In genomic region chr18:63292844-63293683, GRCh38 we compare ENCODE assay signal across 9 cellular contexts. TPM values are rescaled to one million over a fixed set of nuclear protein-coding genes. Genes with fewer than 3 reads are reported as not detected.
DNase-seq lines count a peak whose midpoint lies in the region; ATAC-seq and TF ChIP-seq lines count a peak whose summit lies in the region.
"Had no signal": no experiment of that assay in that cellular context is flagged by ENCODE, and none has a peak within 500 bp of the region (broad histone marks: within the 10 kb centered on the region; RNA-seq: fewer than 3 reads in every experiment).

No MANE protein-coding gene starts in this region.

- H3K9me3 Mint-ChIP-seq in activated T-helper 1 cell treated with anti-CD3 and anti-CD28 coated beads, Interleukin-12 subunit alpha, Interleukin-12 subunit beta, Interleukin-2, Interleukin-4 antibody, amounts not matched to agents 30 ng/mL and 10 ng/mL and 1 ng/mL, durations not matched to agents 14 hours and 24 hours and 36 hours, result no peaks in the 10 kb centered on the region
- no peaks in the 10 kb centered on the region for H3K9me3 Mint-ChIP-seq in Caco-2 (ENCODE audit: unreplicated experiment)

- DNase-seq in Right ventricle myocardium superior, result peak; percentile 38
- DNase-seq in left ventricle myocardium superior, result no peak
- DNase-seq in activated T-helper 1 cell treated with anti-CD3 and anti-CD28 coated beads, Interleukin-12 subunit alpha, Interleukin-12 subunit beta, Interleukin-2, Interleukin-4 antibody, amounts not matched to agents 30 ng/mL and 10 ng/mL and 1 ng/mL, durations not matched to agents 14 hours and 24 hours and 36 hours (ENCODE audit: low spot score), result no peak
- DNase-seq in COLO668 (lab: John Stamatoyannopoulos, UW; ENCODE audit: unreplicated experiment), result no peak
- no peak for DNase-seq in Caco-2
- DNase-seq in SW 1271 (lab: John Stamatoyannopoulos, UW), result no peak

- H3K4me3 Mint-ChIP-seq in activated T-helper 1 cell treated with anti-CD3 and anti-CD28 coated beads, Interleukin-12 subunit alpha, Interleukin-12 subunit beta, Interleukin-2, Interleukin-4 antibody, amounts not matched to agents 30 ng/mL and 10 ng/mL and 1 ng/mL, durations not matched to agents 14 hours and 24 hours and 36 hours, result peak overlapping the region; percentile 46
- no peak overlapping the region for H3K4me3 Mint-ChIP-seq in Caco-2 (ENCODE audit: unreplicated experiment)

- H3K4me3 ChIP-seq in thymus (ENCODE audit: low read length) (no peak overlapping the region), Caco-2 (ENCODE audit: low read depth, low read length) (no peak overlapping the region)

- no peaks in the 10 kb centered on the region for H3K9me3 ChIP-seq in thymus (ENCODE audit: control insufficient read depth)
- H3K9me3 ChIP-seq in Caco-2, result no peaks in the 10 kb centered on the region

- peak overlapping the region; percentile 42 for H3K27ac ChIP-seq in thymus (ENCODE audit: low read depth)
- H3K27ac ChIP-seq: parathyroid adenoma had no signal

- 60% methylated on average over 11 of the region's 11 CpGs for whole genome bisulfite sequencing in thymus

- H3K4me1 ChIP-seq in thymus (ENCODE audit: control insufficient read depth, insufficient read depth, low read length) (peaks cover 51% of the 10 kb centered on the region), Caco-2 (no peaks in the 10 kb centered on the region)

- peaks cover 6% of the 10 kb centered on the region for H3K36me3 ChIP-seq in thymus (ENCODE audit: control insufficient read depth, insufficient read depth)
- H3K36me3 ChIP-seq in Caco-2 (ENCODE audit: control insufficient read depth, insufficient read depth, low read length), result no peaks in the 10 kb centered on the region

- no TSS peak for BruUV-seq in Caco-2 (replicated peaks; lab: Mats Ljungman, UMichigan)

- peaks cover 65% of the 10 kb centered on the region for H3K4me1 Mint-ChIP-seq in activated T-helper 1 cell treated with anti-CD3 and anti-CD28 coated beads, Interleukin-12 subunit alpha, Interleukin-12 subunit beta, Interleukin-2, Interleukin-4 antibody, amounts not matched to agents 30 ng/mL and 10 ng/mL and 1 ng/mL, durations not matched to agents 14 hours and 24 hours and 36 hours (ENCODE audit: low read depth)
- no peaks in the 10 kb centered on the region for H3K4me1 Mint-ChIP-seq in Caco-2 (ENCODE audit: low read depth, unreplicated experiment)

- peaks cover 64% of the 10 kb centered on the region for H3K36me3 Mint-ChIP-seq in activated T-helper 1 cell treated with anti-CD3 and anti-CD28 coated beads, Interleukin-12 subunit alpha, Interleukin-12 subunit beta, Interleukin-2, Interleukin-4 antibody, amounts not matched to agents 30 ng/mL and 10 ng/mL and 1 ng/mL, durations not matched to agents 14 hours and 24 hours and 36 hours (ENCODE audit: low read depth)
- no peaks in the 10 kb centered on the region for H3K36me3 Mint-ChIP-seq in Caco-2 (ENCODE audit: insufficient read depth, unreplicated experiment)

- POLR2A ChIA-PET in Caco-2 (lab: Charles Lee), result no interaction called here

- intact Hi-C loops in Right ventricle myocardium superior (cut with DNase I) (no loop called here), left ventricle myocardium superior (cut with micrococcal nuclease) (no loop called here), Caco-2 (cut with micrococcal nuclease; ENCODE audit: unreplicated experiment) (no loop called here)
- intact Hi-C loops in activated T-helper 1 cell treated with anti-CD3 and anti-CD28 coated beads, Interleukin-12 subunit alpha, Interleukin-12 subunit beta, Interleukin-2, Interleukin-4 antibody, amounts not matched to agents 30 ng/mL and 10 ng/mL and 1 ng/mL, durations not matched to agents 14 hours and 24 hours and 36 hours (cut with micrococcal nuclease), result loop anchor here (1.0 kb wide), 1 partner anchor 9 kb away; no protein-coding TSS in a partner anchor

- ATAC-seq in Right ventricle myocardium superior (ENCODE audit: poor library complexity) (no peak), left ventricle myocardium superior (no peak), HG03103 (IDR thresholded peaks at IDR 0.05; ENCODE audit: low read depth, unreplicated experiment) (peak; percentile 45)

- H3K27me3 ChIP-seq in thymus (ENCODE audit: control insufficient read depth, insufficient read depth) (no peaks in the 10 kb centered on the region), Caco-2 (replicated peaks; ENCODE audit: control insufficient read depth, insufficient read depth, low read length) (no peaks in the 10 kb centered on the region)

- TF ChIP-seq CTCF in Caco-2 (IDR thresholded peaks at IDR 0.05; ENCODE audit: insufficient read depth in 1 of 2, low read depth in 1 of 2, low read length in 1 of 2, severe bottlenecking in 1 of 2, unreplicated experiment in 1 of 2), result no peak

- H3K27ac Mint-ChIP-seq in activated T-helper 1 cell treated with anti-CD3 and anti-CD28 coated beads, Interleukin-12 subunit alpha, Interleukin-12 subunit beta, Interleukin-2, Interleukin-4 antibody, amounts not matched to agents 30 ng/mL and 10 ng/mL and 1 ng/mL, durations not matched to agents 14 hours and 24 hours and 36 hours, result peak overlapping the region; percentile 86
- no peak overlapping the region for H3K27ac Mint-ChIP-seq in Caco-2 (ENCODE audit: unreplicated experiment)

- H3K27me3 Mint-ChIP-seq in activated T-helper 1 cell treated with anti-CD3 and anti-CD28 coated beads, Interleukin-12 subunit alpha, Interleukin-12 subunit beta, Interleukin-2, Interleukin-4 antibody, amounts not matched to agents 30 ng/mL and 10 ng/mL and 1 ng/mL, durations not matched to agents 14 hours and 24 hours and 36 hours (ENCODE audit: insufficient read depth), result no peaks in the 10 kb centered on the region
- H3K27me3 Mint-ChIP-seq in Caco-2 (ENCODE audit: insufficient read depth, unreplicated experiment), result no peaks in the 10 kb centered on the region

- CTCF ChIA-PET in Caco-2 (lab: Charles Lee), result no interaction called here

RNA-seq across cellular contexts. Expression of gene BCL2, which starts 26.5 kb away (rescaled TPM):
- total RNA-seq in Right ventricle myocardium superior (9.0 TPM), left ventricle myocardium superior (7.7 TPM), Caco-2 (2022) (6.3 and 6.5 TPM in 2 replicates)
- 95.9 and 97.1 TPM in 2 replicates for total RNA-seq in activated T-helper 1 cell treated with anti-CD3 and anti-CD28 coated beads, Interleukin-12 subunit alpha, Interleukin-12 subunit beta, Interleukin-2, Interleukin-4 antibody, amounts not matched to agents 30 ng/mL and 10 ng/mL and 1 ng/mL, durations not matched to agents 14 hours and 24 hours and 36 hours
- 11.7 TPM for polyA plus RNA-seq in thymus
